9 cellular contexts compared by ENCODE assay signal in genomic region chr5:138052718-138053117, GRCh38. TPM values are rescaled to one million over a fixed set of nuclear protein-coding genes. Genes with fewer than 3 reads are reported as not detected.
"Had no signal": no experiment of that assay in that cellular context is flagged by ENCODE, and none has a peak within 500 bp of the region (broad histone marks: within the 10 kb centered on the region; RNA-seq: fewer than 3 reads in every experiment).

No MANE protein-coding gene starts in this region.

RNA-seq across cellular contexts. Expression of gene WNT8A, which starts 31.1 kb away (rescaled TPM):
- total RNA-seq: LHCN-M2, MCF 10A, NCI-H460, OCI-LY7, PC-9, Right ventricle myocardium inferior, RPMI7951, SJCRH30, SK-MEL-5 had no signal
